ENCODE assay signal across 27 cellular contexts in genomic region chr17:82503094-82503727, GRCh38.
"Had no signal": no experiment of that assay in that cellular context is flagged by ENCODE, and none has a peak within 500 bp of the region (broad histone marks: within the 10 kb centered on the region; RNA-seq: fewer than 3 reads in every experiment).

No MANE protein-coding gene starts in this region.

- H3K27ac Mint-ChIP-seq: mesothelial cell of epicardium; naive B cell; natural killer cell treated with Interleukin-12 subunit alpha and Interleukin-12 subunit beta and Interleukin-15 and Interleukin-18, amount 100 ng/mL, for 72 hours; stimulated activated effector memory CD8-positive, alpha-beta T cell treated with anti-CD3 and anti-CD28 coated beads, Interleukin-12 subunit alpha, Interleukin-12 subunit beta, amount 100 ng/mL, for 72 hours had no signal

- H3K4me3 ChIP-seq: esophagus squamous epithelium, heart right ventricle, left lung, mucosa of descending colon, prostate gland, right atrium auricular region, sigmoid colon, stomach, thyroid gland, vagina had no signal

- H3K36me3 ChIP-seq: esophagus squamous epithelium, heart right ventricle, left lung, prostate gland, right atrium auricular region, sigmoid colon, stomach, thyroid gland, vagina had no signal

- H3K27me3 ChIP-seq: esophagus squamous epithelium, heart right ventricle, left lung, right atrium auricular region, sigmoid colon, stomach, thyroid gland, vagina had no signal

- H3K9me3 Mint-ChIP-seq: mesothelial cell of epicardium; naive B cell; natural killer cell treated with Interleukin-12 subunit alpha and Interleukin-12 subunit beta and Interleukin-15 and Interleukin-18, amount 100 ng/mL, for 72 hours; neural crest cell; stimulated activated effector memory CD8-positive, alpha-beta T cell treated with anti-CD3 and anti-CD28 coated beads, Interleukin-12 subunit alpha, Interleukin-12 subunit beta, amount 100 ng/mL, for 72 hours had no signal

- ATAC-seq: left cardiac atrium; left lung; mucosa of descending colon; natural killer cell treated with Interleukin-12 subunit alpha and Interleukin-12 subunit beta and Interleukin-15 and Interleukin-18, amount 100 ng/mL, for 72 hours; stimulated activated effector memory CD8-positive, alpha-beta T cell treated with anti-CD3 and anti-CD28 coated beads, Interleukin-12 subunit alpha, Interleukin-12 subunit beta, amount 100 ng/mL, for 72 hours had no signal

- H3K27me3 Mint-ChIP-seq: naive B cell; natural killer cell treated with Interleukin-12 subunit alpha and Interleukin-12 subunit beta and Interleukin-15 and Interleukin-18, amount 100 ng/mL, for 72 hours had no signal

- H2AFZ ChIP-seq: parathyroid adenoma had no signal

- H3K4me1 ChIP-seq: parathyroid adenoma, prostate gland had no signal

- H3K9me3 ChIP-seq: esophagus squamous epithelium, heart right ventricle, left lung, mucosa of descending colon, prostate gland, right atrium auricular region, sigmoid colon, stomach, thyroid gland, vagina had no signal

- H3K36me3 Mint-ChIP-seq: mesothelial cell of epicardium; naive B cell; natural killer cell treated with Interleukin-12 subunit alpha and Interleukin-12 subunit beta and Interleukin-15 and Interleukin-18, amount 100 ng/mL, for 72 hours had no signal

- H3K27ac ChIP-seq: heart right ventricle, left lung, parathyroid adenoma, prostate gland, right atrium auricular region, thyroid gland, vagina had no signal

- H3K79me2 ChIP-seq: parathyroid adenoma had no signal

- H3K4me3 Mint-ChIP-seq: mesothelial cell of epicardium; naive B cell; natural killer cell treated with Interleukin-12 subunit alpha and Interleukin-12 subunit beta and Interleukin-15 and Interleukin-18, amount 100 ng/mL, for 72 hours; neural crest cell; stimulated activated effector memory CD8-positive, alpha-beta T cell treated with anti-CD3 and anti-CD28 coated beads, Interleukin-12 subunit alpha, Interleukin-12 subunit beta, amount 100 ng/mL, for 72 hours had no signal

- H3K9ac ChIP-seq: parathyroid adenoma had no signal

- DNase-seq: dermis blood vessel endothelial cell; effector memory CD4-positive, alpha-beta T cell; esophagus squamous epithelium; foreskin melanocyte; glutamatergic neuron; heart right ventricle; hippocampal formation; left cardiac atrium; left lung; mesenchymal stem cell; mucosa of descending colon; naive B cell; sigmoid colon; stimulated activated CD4-positive, alpha-beta T cell treated with anti-CD3 and anti-CD28 coated beads, Interleukin-2, amount 100 ng/mL, for 24 hours; stimulated activated CD4-positive, alpha-beta T cell treated with anti-CD3 and anti-CD28 coated beads, Interleukin-4, amount 100 ng/mL, for 24 hours; stimulated activated naive CD4-positive, alpha-beta T cell treated with Interleukin-2 at 50 U/mL for 16 hours; stomach; thyroid gland; trophoblast cell had no signal
